8 cellular contexts compared by ENCODE assay signal in the genomic region with DNA sequence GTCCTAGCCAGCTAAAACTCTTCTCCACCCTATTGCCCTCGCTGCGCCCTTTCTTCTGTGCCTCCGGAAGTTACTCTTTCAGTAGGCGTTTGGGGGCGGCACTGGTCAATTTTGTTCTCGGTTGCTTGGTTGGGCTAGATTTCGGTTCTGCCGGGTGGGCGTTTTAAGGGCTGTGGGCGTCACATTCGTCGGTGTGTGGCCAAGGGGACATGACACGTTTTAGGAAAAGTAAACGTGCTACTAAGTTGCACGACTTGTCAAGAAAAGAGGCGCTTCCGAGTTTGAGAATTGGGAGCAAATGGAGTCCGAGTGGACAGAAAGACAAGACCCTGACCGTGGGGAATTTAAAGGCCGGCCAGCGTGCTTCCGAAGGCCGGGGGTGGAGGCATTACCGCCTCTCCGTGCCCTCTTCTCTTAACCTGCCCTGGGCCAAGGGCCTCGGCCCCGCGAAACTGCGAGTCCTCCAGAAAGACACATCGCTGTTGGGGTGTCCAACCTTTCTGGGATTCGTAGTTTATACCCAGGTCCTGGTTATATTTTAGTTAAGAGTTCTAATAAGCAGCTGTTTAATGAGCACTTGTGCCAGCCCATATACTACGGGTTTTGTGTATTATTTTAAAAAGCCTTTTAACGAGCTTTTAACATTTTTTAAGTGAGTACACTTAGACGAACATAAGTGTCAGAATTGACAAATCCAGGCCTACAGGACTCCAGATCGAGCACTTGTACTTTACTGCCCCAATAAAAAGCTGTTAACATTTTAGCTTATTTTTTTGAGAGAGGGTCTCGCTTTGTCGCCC. TPM values are rescaled to one million over a fixed set of nuclear protein-coding genes. Genes with fewer than 3 reads are reported as not detected.
DNase-seq lines count a peak whose midpoint lies in the region; ATAC-seq and TF ChIP-seq lines count a peak whose summit lies in the region.

No MANE protein-coding gene starts in this region.

- peak overlapping the region; percentile 97 for H3K4me3 Mint-ChIP-seq in T-helper 2 cell treated with Interferon-gamma antibody and Interleukin-4, amounts not matched to agents 5 μg/mL and 100 μg/mL, for 36 hours

- peak overlapping the region; percentile 73; the same call in 1 of the 2 replicates for H3K9ac ChIP-seq in KMS-11

- H4K20me1 ChIP-seq in KMS-11 (ENCODE audit: insufficient read depth) = no peaks in the 10 kb centered on the region

- peak overlapping the region; percentile 63 for H3K4me2 ChIP-seq in KMS-11

- no peaks in the 10 kb centered on the region for H3K27me3 Mint-ChIP-seq in T-helper 2 cell treated with Interferon-gamma antibody and Interleukin-4, amounts not matched to agents 5 μg/mL and 100 μg/mL, for 36 hours (ENCODE audit: low read depth)

- H3K36me3 Mint-ChIP-seq in T-helper 2 cell treated with Interferon-gamma antibody and Interleukin-4, amounts not matched to agents 5 μg/mL and 100 μg/mL, for 36 hours (ENCODE audit: low read depth) = peaks cover 48% of the 10 kb centered on the region

- intact Hi-C loops in lower lobe of right lung (cut with DNase I) = no loop called here

- peak overlapping the region; percentile 75 for H3K27ac ChIP-seq in KMS-11
- H3K27ac ChIP-seq in lower lobe of right lung = peak overlapping the region; percentile 96

- H3K4me3 ChIP-seq in KMS-11 (IDR thresholded peaks at IDR 0.05; ENCODE audit: insufficient read depth, low read depth, low read length) (no peak overlapping the region), lower lobe of right lung (peak overlapping the region; percentile 87)

- H3K36me3 ChIP-seq in KMS-11 (ENCODE audit: insufficient read depth) (no peaks in the 10 kb centered on the region; the same call in 1 of the 2 replicates), lower lobe of right lung (peaks cover 58% of the 10 kb centered on the region)

- H3K4me1 Mint-ChIP-seq in T-helper 2 cell treated with Interferon-gamma antibody and Interleukin-4, amounts not matched to agents 5 μg/mL and 100 μg/mL, for 36 hours (ENCODE audit: low read depth) = peaks cover 49% of the 10 kb centered on the region

- H2AFZ ChIP-seq in KMS-11 (ENCODE audit: low read depth) = peak overlapping the region; percentile 72

- peaks cover 23% of the 10 kb centered on the region for H3K79me2 ChIP-seq in KMS-11 (ENCODE audit: insufficient read depth, low read depth)

- H3K27ac Mint-ChIP-seq in T-helper 2 cell treated with Interferon-gamma antibody and Interleukin-4, amounts not matched to agents 5 μg/mL and 100 μg/mL, for 36 hours = peak overlapping the region; percentile 98

- H3K9me3 Mint-ChIP-seq in T-helper 2 cell treated with Interferon-gamma antibody and Interleukin-4, amounts not matched to agents 5 μg/mL and 100 μg/mL, for 36 hours = no peaks in the 10 kb centered on the region

- ATAC-seq in GM21737 (IDR thresholded peaks at IDR 0.05; ENCODE audit: unreplicated experiment) (peak; percentile 48), lower lobe of right lung (peak; percentile 87 to 88)

- H3K27me3 ChIP-seq in KMS-11 (ENCODE audit: insufficient read depth, low read depth) = no peaks in the 10 kb centered on the region
- no peaks in the 10 kb centered on the region for H3K27me3 ChIP-seq in lower lobe of right lung (ENCODE audit: low read depth)

- H3K4me1 ChIP-seq in KMS-11 (ENCODE audit: low read depth, poor library complexity, severe bottlenecking) (peaks cover 15% of the 10 kb centered on the region), lower lobe of right lung (peaks cover 36% of the 10 kb centered on the region)

- DNase-seq in NCI-H526 (lab: John Stamatoyannopoulos, UW) (peak; percentile 94 to 97), NCI-H526 treated with DMSO at 0.1 percent for 48 hours (lab: John Stamatoyannopoulos, UW) (no peak), dermis microvascular lymphatic vessel endothelial cell (ENCODE audit: low read depth in 2 of 2) (peak; percentile 87 to 93), lower lobe of right lung (peak; percentile 88)
- peak; percentile 88 for DNase-seq in T-helper 2 cell treated with Interferon-gamma antibody and Interleukin-4, amounts not matched to agents 5 μg/mL and 100 μg/mL, for 36 hours (ENCODE audit: low spot score)
- DNase-seq in stimulated activated CD8-positive, alpha-beta memory T cell treated with anti-CD3 and anti-CD28 coated beads, Interleukin-15, amount 100 ng/mL, for 4 hours (ENCODE audit: low read depth in 2 of 2) = peak; percentile 72 to 84

- TF ChIP-seq CTCF in KMS-11 (conservative IDR thresholded peaks at IDR 0.05; ENCODE audit: low read depth, low read length) = peak; percentile 32
- no peak for TF ChIP-seq CTCF in lower lobe of right lung (IDR thresholded peaks at IDR 0.05)

- no peaks in the 10 kb centered on the region for H3K9me3 ChIP-seq in lower lobe of right lung

RNA-seq across cellular contexts. Expression of a gene that starts 0.7 kb away (rescaled TPM):
- total RNA-seq in dermis microvascular lymphatic vessel endothelial cell (86.7 and 158 TPM in 2 replicates), lower lobe of right lung (253 TPM)

RNA-seq across cellular contexts. Expression of a gene that starts 2.6 kb away (rescaled TPM):
- total RNA-seq in dermis microvascular lymphatic vessel endothelial cell = 0.39 and 0.51 TPM in 2 replicates
- total RNA-seq in lower lobe of right lung = 1.6 TPM

RNA-seq across cellular contexts. Expression of a gene that starts 7.5 kb away (rescaled TPM):
- 15.8 and 22.9 TPM in 2 replicates for total RNA-seq in dermis microvascular lymphatic vessel endothelial cell
- total RNA-seq in lower lobe of right lung = 24.7 TPM

RNA-seq across cellular contexts. Expression of a gene that starts 11.7 kb away (rescaled TPM):
- total RNA-seq in dermis microvascular lymphatic vessel endothelial cell (9.0 and 11.5 TPM in 2 replicates), lower lobe of right lung (15.4 TPM)

RNA-seq across cellular contexts. Expression of a gene that starts 12.8 kb away (rescaled TPM):
- 76.5 and 99.5 TPM in 2 replicates for total RNA-seq in dermis microvascular lymphatic vessel endothelial cell
- 117 TPM for total RNA-seq in lower lobe of right lung
